ENCODE assay signal across 9 cellular contexts in the genomic region with DNA sequence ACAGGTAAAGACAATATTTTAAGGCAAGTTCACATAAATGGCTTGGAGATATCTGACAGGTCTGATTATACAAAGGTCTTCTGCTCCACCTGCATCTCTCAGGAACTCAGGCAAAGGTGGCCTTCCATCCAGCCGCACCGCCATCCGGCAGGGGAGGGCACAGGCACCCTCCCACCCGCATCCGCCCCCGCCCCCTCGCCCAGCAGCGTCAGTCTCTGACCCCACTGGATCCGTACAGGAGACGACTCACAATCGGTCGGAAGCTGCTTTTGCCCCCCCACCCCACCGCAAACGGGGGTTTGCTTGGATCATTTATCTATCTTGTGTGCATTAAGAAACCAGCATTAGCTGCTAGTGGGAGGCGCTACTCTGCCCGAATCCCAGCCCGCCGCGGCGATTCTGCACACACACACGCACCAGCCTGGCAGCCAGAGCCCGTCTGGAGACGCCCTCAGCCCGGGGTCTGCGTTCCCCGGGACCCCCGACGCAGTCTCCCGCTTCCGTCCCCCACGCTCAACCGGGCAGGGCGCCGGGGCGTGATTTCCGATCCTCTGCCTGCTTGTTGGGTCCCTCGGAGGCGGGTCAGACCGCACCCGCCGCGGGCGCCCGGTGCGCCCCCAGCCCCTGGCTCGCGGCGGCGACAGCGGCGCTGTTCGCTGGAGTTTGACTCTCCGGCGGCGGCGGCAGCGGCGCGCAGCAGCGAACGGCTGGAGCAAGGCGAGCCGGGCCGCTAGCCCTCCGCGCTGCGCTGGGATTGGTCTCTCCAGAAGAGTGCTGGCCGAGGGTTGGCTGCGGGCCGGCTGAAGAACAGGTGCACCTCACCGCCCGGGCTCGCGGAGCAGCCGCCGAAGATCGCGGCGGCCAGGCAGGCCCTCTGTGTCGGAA. TPM values are rescaled to one million over a fixed set of nuclear protein-coding genes. Genes with fewer than 3 reads are reported as not detected.
DNase-seq lines count a peak whose midpoint lies in the region; ATAC-seq, FAIRE-seq and TF ChIP-seq lines count a peak whose summit lies in the region.
"Had no signal": no experiment of that assay in that cellular context is flagged by ENCODE, and none has a peak within 500 bp of the region (broad histone marks: within the 10 kb centered on the region; RNA-seq: fewer than 3 reads in every experiment).

No MANE protein-coding gene starts in this region.

- peaks cover 55 to 70% (median 57%) of the 10 kb centered on the region in 3 donors for H3K27me3 Mint-ChIP-seq in CD14-positive monocyte (ENCODE audit: low read depth in 3 of 3)

- 1% methylated on average over 79 to 80 of the region's 80 CpGs for WGBS in ectodermal cell, 2 experiments
- WGBS in mesendoderm (ENCODE audit: extremely low coverage, insufficient coverage, low lambda C conversion rate), result no CpG with 5 or more reads among the region's 80 CpGs

- no peak overlapping the region for H3K23ac ChIP-seq in mesendoderm (ENCODE audit: low read length)

- H3K27ac ChIP-seq in ectodermal cell (ENCODE audit: insufficient read depth, low read depth, low read length, poor library complexity, severe bottlenecking) (no peak overlapping the region), mesendoderm (ENCODE audit: low read depth, low read length) (no peak overlapping the region)

- H3K9ac ChIP-seq in mesendoderm (ENCODE audit: low read length), result no peak overlapping the region

- intact Hi-C loops in CD14-positive monocyte (cut with micrococcal nuclease), result no loop called here

- H4K5ac ChIP-seq in mesendoderm (ENCODE audit: low read length), result no peak overlapping the region

- H3K4me3 Mint-ChIP-seq in CD14-positive monocyte, result peak overlapping the region in 1 of 2 donors; percentile 75

- no peaks in the 10 kb centered on the region for H3K9me3 ChIP-seq in ectodermal cell (ENCODE audit: control insufficient read depth, low read length)

- TF ChIP-seq CTCF in CD14-positive monocyte (IDR thresholded peaks at IDR 0.05), result no peak

- no peak overlapping the region for H2AK5ac ChIP-seq in mesendoderm (ENCODE audit: low read length)

- TF ChIP-seq POLR2A in GM12892 (IDR thresholded peaks at IDR 0.05; ENCODE audit: low read depth, low read length), result no peak

- H3K79me2 ChIP-seq in mesendoderm (ENCODE audit: control insufficient read depth, insufficient read depth, low read length), result no peaks in the 10 kb centered on the region

- peak overlapping the region; percentile 23 for H3K4me2 ChIP-seq in mesendoderm (ENCODE audit: low read length)

- H3K27ac Mint-ChIP-seq in CD14-positive monocyte, result no peak overlapping the region

- no peak for ATAC-seq in GM21423 (IDR thresholded peaks at IDR 0.05; ENCODE audit: unreplicated experiment)

- no peak overlapping the region for H3K4ac ChIP-seq in mesendoderm (ENCODE audit: low read depth, low read length)

- no peak overlapping the region for H4K8ac ChIP-seq in mesendoderm (ENCODE audit: low read depth, low read length)

- no peaks in the 10 kb centered on the region for H3K36me3 ChIP-seq in ectodermal cell (ENCODE audit: control insufficient read depth, insufficient read depth, low read length)
- no peaks in the 10 kb centered on the region for H3K36me3 ChIP-seq in mesendoderm (ENCODE audit: control insufficient read depth, insufficient read depth, low read length)

- H3K4me1 Mint-ChIP-seq in CD14-positive monocyte, result peaks cover 3% of the 10 kb centered on the region

- no peak overlapping the region for H2BK15ac ChIP-seq in mesendoderm (replicated peaks; ENCODE audit: low read depth)

- no peak overlapping the region for H3K56ac ChIP-seq in mesendoderm (ENCODE audit: low read length)

- H3K18ac ChIP-seq in mesendoderm (ENCODE audit: low read length), result no peak overlapping the region

- peak overlapping the region; percentile 66 for H3K4me3 ChIP-seq in ectodermal cell (ENCODE audit: insufficient read depth, low read depth, low read length)
- H3K4me3 ChIP-seq in mesendoderm (ENCODE audit: low read length), result no peak overlapping the region

- H3K27me3 ChIP-seq in ectodermal cell (ENCODE audit: control insufficient read depth, insufficient read depth, low read length, poor library complexity, severe bottlenecking) (peaks cover 53% of the 10 kb centered on the region), mesendoderm (ENCODE audit: insufficient read depth, low read length, poor library complexity) (peaks cover 10% of the 10 kb centered on the region)

- peaks cover 0 to 14% (median 9%) of the 10 kb centered on the region in 7 donors for H3K9me3 Mint-ChIP-seq in CD14-positive monocyte

- no peaks in the 10 kb centered on the region for H3K79me1 ChIP-seq in mesendoderm (ENCODE audit: low read length)

- DNase-seq in GM12892 (ENCODE audit: insufficient read length) (peak; percentile 13), NCI-H146 treated with DMSO at 0.1 percent for 48 hours (lab: John Stamatoyannopoulos, UW; ENCODE audit: unreplicated experiment) (peak; percentile 11), mesendoderm (peak; percentile 89), GOT3 (lab: John Stamatoyannopoulos, UW) (no peak), CD14-positive monocyte (ENCODE audit: low spot score) (no peak), AG08395 (ENCODE audit: low spot score) (no peak)

- H3K4me1 ChIP-seq in ectodermal cell (ENCODE audit: control insufficient read depth, insufficient read depth, low read length) (peaks cover 13% of the 10 kb centered on the region), mesendoderm (ENCODE audit: control insufficient read depth, low read depth, low read length) (peaks cover 2% of the 10 kb centered on the region)

- FAIRE-seq in GM12892 (lab: Jason Lieb, UNC), result no peak
- FAIRE-seq: colon had no signal

- no peak overlapping the region for H2BK120ac ChIP-seq in mesendoderm (ENCODE audit: low read depth, low read length)

- no peak overlapping the region for H2BK5ac ChIP-seq in mesendoderm (ENCODE audit: low read length)

- H3K36me3 Mint-ChIP-seq in CD14-positive monocyte, result peaks cover 3% of the 10 kb centered on the region in 2 donors

RNA-seq across cellular contexts. Expression of gene NRG3, which starts 0.8 kb away (rescaled TPM):
- not detected for polyA plus RNA-seq in GM12892 (2012; ENCODE audit: missing spikeins)
- polyA plus RNA-seq in ectodermal cell (2013, experiment 1 of 4), result 7.9 TPM
- polyA plus RNA-seq in ectodermal cell (2013, experiment 2 of 4), result 6.0 TPM
- polyA plus RNA-seq in ectodermal cell (2013, experiment 3 of 4), result 5.5 TPM
- 5.8 TPM for polyA plus RNA-seq in ectodermal cell (2013, experiment 4 of 4)
- 3.5 TPM for polyA plus RNA-seq in mesendoderm (2013, experiment 1 of 2)
- polyA plus RNA-seq in mesendoderm (2013, experiment 2 of 2), result 3.7 TPM
- not detected for polyA plus RNA-seq in CD14-positive monocyte

Comparison
In these comparisons a context has a peak if more than half of its experiments do, and no peak if none do; other contexts are left out.
1. DNase-seq: peak in GM12892 (single experiment), NCI-H146 treated with DMSO at 0.1 percent for 48 hours (single experiment) and mesendoderm (single experiment); none in GOT3 (single experiment), CD14-positive monocyte (single experiment) and AG08395 (single experiment).